ENCODE assay signal across 19 cellular contexts in genomic region chr1:238681451-238681850, GRCh38.
DNase-seq lines count a peak whose midpoint lies in the region; ATAC-seq and TF ChIP-seq lines count a peak whose summit lies in the region.
"Had no signal": no experiment of that assay in that cellular context is flagged by ENCODE, and none has a peak within 500 bp of the region (broad histone marks: within the 10 kb centered on the region; RNA-seq: fewer than 3 reads in every experiment).

No MANE protein-coding gene starts in this region.

- H3K4me3 Mint-ChIP-seq in T-helper 2 cell treated with Interferon-gamma antibody and Interleukin-4, amounts not matched to agents 5 μg/mL and 100 μg/mL, for 36 hours, result no peak overlapping the region

- CTCF ChIA-PET in AG04449 (lab: Yijun Ruan, JAX), result interaction anchor here (1.0 to 1.8 kb wide), 5 partner anchors 8 to 28 kb away, joined by 3 to 4 read pairs (median 4); no protein-coding TSS in a partner anchor

- no peak overlapping the region for H3K27ac Mint-ChIP-seq in T-helper 2 cell treated with Interferon-gamma antibody and Interleukin-4, amounts not matched to agents 5 μg/mL and 100 μg/mL, for 36 hours

- peaks cover 35% of the 10 kb centered on the region for H3K9me3 Mint-ChIP-seq in T-helper 2 cell treated with Interferon-gamma antibody and Interleukin-4, amounts not matched to agents 5 μg/mL and 100 μg/mL, for 36 hours

- peak; percentile 42 for DNase-seq in AG04449 (ENCODE audit: low read depth, low spot score)
- peak; percentile 70 for DNase-seq in HS-27A (ENCODE audit: low read depth)
- peak; percentile 70 for DNase-seq in astrocyte of the spinal cord (ENCODE audit: low read depth, low spot score)
- DNase-seq in osteoblast (ENCODE audit: insufficient read length, low spot score, missing footprints), result no peak
- no peak for DNase-seq in T-helper 2 cell treated with Interferon-gamma antibody and Interleukin-4, amounts not matched to agents 5 μg/mL and 100 μg/mL, for 36 hours (ENCODE audit: low spot score)
- no peak for DNase-seq in ascending aorta (ENCODE audit: low spot score in 2 of 2)
- no peak for DNase-seq in HK-2 (ENCODE audit: unreplicated experiment)
- DNase-seq: Caco-2, MM.1S, NCI-H1105 treated with DMSO at 0.1 percent for 48 hours, NCI-H187, NCI-H510A, NCI-H82, Peyer's patch, SHP77 treated with DMSO at 0.1 percent for 48 hours had no signal

- no peaks in the 10 kb centered on the region for H3K36me3 ChIP-seq in osteoblast (ENCODE audit: insufficient read depth, low read length)
- no peaks in the 10 kb centered on the region for H3K36me3 ChIP-seq in ascending aorta
- H3K36me3 ChIP-seq: Peyer's patch had no signal

- H3K27ac ChIP-seq in osteoblast (ENCODE audit: low read depth, low read length) (peak overlapping the region; percentile 90), ascending aorta (no peak overlapping the region)
- H3K27ac ChIP-seq: HL-60, Peyer's patch had no signal

- TF ChIP-seq CTCF in AG04449 (IDR thresholded peaks at IDR 0.05; ENCODE audit: insufficient read depth, low read length, missing control alignments), result no peak
- no peak for TF ChIP-seq CTCF in astrocyte of the spinal cord (IDR thresholded peaks at IDR 0.05; ENCODE audit: low read depth, low read length)
- no peak for TF ChIP-seq CTCF in osteoblast (IDR thresholded peaks at IDR 0.05; ENCODE audit: extremely low read depth, low read depth, low read length)
- no peak for TF ChIP-seq CTCF in ascending aorta (IDR thresholded peaks at IDR 0.05)

- H3K4me2 ChIP-seq in osteoblast (ENCODE audit: insufficient read depth, low read length), result peak overlapping the region; percentile 15

- in situ Hi-C loops in astrocyte of the spinal cord (cut with HindIII; ENCODE audit: low sequenced_read_pairs), result no loop called here

- no peaks in the 10 kb centered on the region for H3K4me1 Mint-ChIP-seq in T-helper 2 cell treated with Interferon-gamma antibody and Interleukin-4, amounts not matched to agents 5 μg/mL and 100 μg/mL, for 36 hours (ENCODE audit: low read depth)

- peak overlapping the region; percentile 46 for H2AFZ ChIP-seq in osteoblast (ENCODE audit: low read length)

- no peak overlapping the region for H3K4me3 ChIP-seq in AG04449 (ENCODE audit: low read depth, low read length)
- no peak overlapping the region for H3K4me3 ChIP-seq in astrocyte of the spinal cord (ENCODE audit: low read depth, low read length)
- H3K4me3 ChIP-seq in osteoblast (ENCODE audit: insufficient read depth, low read length), result no peak overlapping the region
- no peak overlapping the region for H3K4me3 ChIP-seq in ascending aorta
- H3K4me3 ChIP-seq: Peyer's patch had no signal

- H3K9me3 ChIP-seq in osteoblast (ENCODE audit: low read depth, low read length) (no peaks in the 10 kb centered on the region), ascending aorta (no peaks in the 10 kb centered on the region)
- H3K9me3 ChIP-seq: Caco-2, Peyer's patch had no signal

- H3K27me3 ChIP-seq in osteoblast (ENCODE audit: insufficient read depth, low read length) (no peaks in the 10 kb centered on the region), ascending aorta (no peaks in the 10 kb centered on the region)
- H3K27me3 ChIP-seq: Peyer's patch had no signal

- no peaks in the 10 kb centered on the region for H3K36me3 Mint-ChIP-seq in T-helper 2 cell treated with Interferon-gamma antibody and Interleukin-4, amounts not matched to agents 5 μg/mL and 100 μg/mL, for 36 hours (ENCODE audit: low read depth)

- POLR2A ChIA-PET in AG04449 (lab: Yijun Ruan, JAX), result no interaction called here

- no peaks in the 10 kb centered on the region for H3K79me2 ChIP-seq in osteoblast (ENCODE audit: insufficient read depth, low read length)

- no peak for ATAC-seq in HG03196 (IDR thresholded peaks at IDR 0.05; ENCODE audit: unreplicated experiment)
- ATAC-seq: HCT116, HepG2 had no signal

- no peaks in the 10 kb centered on the region for H4K20me1 ChIP-seq in osteoblast (ENCODE audit: insufficient read depth, low read length)

- H3K4me1 ChIP-seq in osteoblast (ENCODE audit: insufficient read depth, low read length) (peaks cover 19% of the 10 kb centered on the region), ascending aorta (no peaks in the 10 kb centered on the region)
- H3K4me1 ChIP-seq: Caco-2, Peyer's patch had no signal

- H3K27me3 Mint-ChIP-seq in T-helper 2 cell treated with Interferon-gamma antibody and Interleukin-4, amounts not matched to agents 5 μg/mL and 100 μg/mL, for 36 hours (ENCODE audit: low read depth), result no peaks in the 10 kb centered on the region

- intact Hi-C loops in ascending aorta (cut with DNase I), result no loop called here

Comparison
In these comparisons a context has a peak if more than half of its experiments do, and no peak if none do; other contexts are left out.
1. DNase-seq: peak in AG04449 (single experiment), HS-27A (single experiment) and astrocyte of the spinal cord (single experiment); none in osteoblast (single experiment), T-helper 2 cell treated with Interferon-gamma antibody and Interleukin-4, amounts not matched to agents 5 μg/mL and 100 μg/mL, for 36 hours (single experiment), ascending aorta (0 of 2) and HK-2 (single experiment).